ENCODE assay signal across 21 cellular contexts in genomic region chr11:126081915-126082250, GRCh38.
"Had no signal": no experiment of that assay in that cellular context is flagged by ENCODE, and none has a peak within 500 bp of the region (broad histone marks: within the 10 kb centered on the region; RNA-seq: fewer than 3 reads in every experiment).

No MANE protein-coding gene starts in this region.

- H3K36me3 Mint-ChIP-seq: naive thymus-derived CD8-positive, alpha-beta T cell had no signal

- H3K4me2 ChIP-seq: smooth muscle cell had no signal

- H3K4me3 ChIP-seq: esophagus squamous epithelium, lower lobe of right lung, right atrium auricular region, smooth muscle cell, thoracic aorta, tibial nerve, upper lobe of right lung, uterus had no signal

- H3K4me1 ChIP-seq: upper lobe of right lung, uterus had no signal

- H3K4me3 Mint-ChIP-seq: effector memory CD8-positive, alpha-beta T cell; naive thymus-derived CD8-positive, alpha-beta T cell had no signal

- DNase-seq: cortex of kidney; effector memory CD8-positive, alpha-beta T cell; erythroblast; esophagus squamous epithelium; left ventricle myocardium superior; lower lobe of right lung; naive thymus-derived CD8-positive, alpha-beta T cell; stimulated activated CD4-positive, alpha-beta T cell treated with anti-CD3 and anti-CD28 coated beads, Interleukin-12 subunit alpha, Interleukin-12 subunit beta, amount 100 ng/mL, for 4 hours; stimulated activated CD4-positive, alpha-beta T cell treated with anti-CD3 and anti-CD28 coated beads, Interleukin-1b, Interleukin-23, amount 100 ng/mL, for 48 hours; stimulated activated CD4-positive, alpha-beta T cell treated with anti-CD3 and anti-CD28 coated beads, Interleukin-4, amount 100 ng/mL, for 1 hour; stimulated activated CD8-positive, alpha-beta memory T cell treated with anti-CD3 and anti-CD28 coated beads, Interleukin-4, amount 100 ng/mL, for 48 hours; stimulated activated naive CD8-positive, alpha-beta T cell treated with anti-CD3 and anti-CD28 coated beads, Interleukin-15, Interleukin-2, amounts not matched to agents 100 U/mL and 50 U/mL, for 24 hours; upper lobe of right lung; uterus had no signal

- H3K36me3 ChIP-seq: esophagus squamous epithelium, lower lobe of right lung, neutrophil, right atrium auricular region, thoracic aorta, tibial nerve, upper lobe of right lung, uterus had no signal

- H3K79me2 ChIP-seq: parathyroid adenoma had no signal

- ATAC-seq: effector memory CD8-positive, alpha-beta T cell; left ventricle myocardium superior; lower lobe of right lung; naive thymus-derived CD8-positive, alpha-beta T cell; stimulated activated naive CD8-positive, alpha-beta T cell treated with anti-CD3 and anti-CD28 coated beads, Interleukin-15, Interleukin-2, amounts not matched to agents 100 U/mL and 50 U/mL, for 24 hours; upper lobe of right lung had no signal

- H3K27ac Mint-ChIP-seq: effector memory CD8-positive, alpha-beta T cell; progenitor cell of endocrine pancreas had no signal

- H2AFZ ChIP-seq: parathyroid adenoma had no signal

- H3K27ac ChIP-seq: lower lobe of right lung, neutrophil, parathyroid adenoma, right atrium auricular region, thoracic aorta, upper lobe of right lung had no signal

- H3K27me3 ChIP-seq: right atrium auricular region, tibial nerve, upper lobe of right lung, uterus had no signal

- H3K9me3 Mint-ChIP-seq: effector memory CD8-positive, alpha-beta T cell; naive thymus-derived CD8-positive, alpha-beta T cell had no signal
